In the genomic region with DNA sequence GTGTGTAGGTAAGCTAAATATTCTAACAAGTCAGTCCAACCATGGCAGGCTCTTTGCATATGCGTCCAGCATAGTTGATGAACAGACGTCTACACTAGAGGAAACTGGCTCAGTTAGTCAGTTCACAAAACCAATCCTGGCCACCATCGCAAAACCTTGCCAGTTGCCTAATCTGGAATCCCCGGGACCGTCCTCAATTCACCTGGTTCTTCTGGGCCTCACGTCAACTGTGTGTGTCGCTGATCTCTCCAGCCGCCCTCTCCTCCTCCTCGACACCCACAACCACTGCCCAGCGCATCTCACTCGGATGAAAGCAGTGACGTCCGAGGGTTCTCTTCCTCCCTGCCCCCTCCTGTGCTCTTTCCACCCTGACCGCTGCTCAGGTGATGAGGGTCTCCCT, we compare ENCODE assay signal across 23 cellular contexts.
A peak's percentile ranks its signal among the peaks of the same experiment; 100 is the strongest.
DNase-seq lines count a peak whose midpoint lies in the region; ATAC-seq and TF ChIP-seq lines count a peak whose summit lies in the region.
"Had no signal": no experiment of that assay in that cellular context is flagged by ENCODE, and none has a peak within 500 bp of the region (broad histone marks: within the 10 kb centered on the region; RNA-seq: fewer than 3 reads in every experiment).

No MANE protein-coding gene starts in this region.

- no peak overlapping the region; the same call in 1 of the 2 replicates for H3K14ac ChIP-seq in H9 (ENCODE audit: insufficient read depth, low read length)

- no CpG with 5 or more reads among the region's 14 CpGs for WGBS in H9 (ENCODE audit: extremely low coverage, insufficient read length, low lambda C conversion rate)

- ATAC-seq in central memory CD8-positive, alpha-beta T cell (replicated peaks; ENCODE audit: extremely low read depth, poor library complexity, severe bottlenecking), result no peak

- H3K79me1 ChIP-seq in H9 (ENCODE audit: insufficient read depth, low read depth, low read length, poor library complexity, severe bottlenecking), result no peaks in the 10 kb centered on the region

- H2AK5ac ChIP-seq in H9 (ENCODE audit: insufficient read length, low read length), result no peak overlapping the region

- H3K4me3 ChIP-seq in Caco-2 (ENCODE audit: low read depth, low read length), result no peak overlapping the region
- H3K4me3 ChIP-seq: SK-N-MC had no signal

- H2BK12ac ChIP-seq in H9 (ENCODE audit: insufficient read length, low read depth, low read length), result no peak overlapping the region

- H4K91ac ChIP-seq in H9 (ENCODE audit: insufficient read length, low read depth, low read length), result no peak overlapping the region

- H3K56ac ChIP-seq in H9 (ENCODE audit: insufficient read length, low read depth, low read length), result no peak overlapping the region

- H3K18ac ChIP-seq in H9 (ENCODE audit: insufficient read length, low read depth, low read length), result no peak overlapping the region

- H3K4me3 Mint-ChIP-seq in Caco-2 (ENCODE audit: unreplicated experiment), result peak overlapping the region; percentile 7
- H3K4me3 Mint-ChIP-seq in H9, result no peak overlapping the region
- H3K4me3 Mint-ChIP-seq in central memory CD8-positive, alpha-beta T cell, result no peak overlapping the region
- H3K4me3 Mint-ChIP-seq in neural crest cell, result no peak overlapping the region
- no peak overlapping the region for H3K4me3 Mint-ChIP-seq in Calu3 (ENCODE audit: low read depth, unreplicated experiment)
- H3K4me3 Mint-ChIP-seq: CD4-positive, alpha-beta T cell had no signal

- H3K23ac ChIP-seq in H9 (ENCODE audit: insufficient read length, low read depth, low read length), result no peak overlapping the region

- DNase-seq in Caco-2, result peak in 1 of 2 experiments; percentile 17
- DNase-seq in H9, result no peak
- no peak for DNase-seq in central memory CD8-positive, alpha-beta T cell (ENCODE audit: low spot score in 2 of 2)
- no peak for DNase-seq in neural crest cell (ENCODE audit: low read depth, low spot score)
- DNase-seq in activated CD8-positive, alpha-beta memory T cell treated with anti-CD3 and anti-CD28 coated beads, Interleukin-2, amount 50 U/mL, for 4 hours, result no peak
- no peak for DNase-seq in Calu3
- no peak for DNase-seq in RPMI8226
- DNase-seq: BE2C, DMS153, GDM1, HCEC 1CT, MV-4-11, NCI-H1105 treated with DMSO at 0.1 percent for 48 hours, NCI-H2029 treated with DMSO at 0.1 percent for 48 hours, NCI-H226, NCI-H510A treated with DMSO at 0.1 percent for 48 hours, NCI-H82, OCI-M1, SHP77 treated with DMSO at 0.1 percent for 48 hours, SW 1271 had no signal

- peaks cover 6% of the 10 kb centered on the region for H4K20me1 ChIP-seq in H9 (ENCODE audit: control insufficient read depth, insufficient read depth, insufficient read length)

- 0 out of 2 replicates have a peak, but pooled peaks cover 2% of the 10 kb centered on the region for H3K79me2 ChIP-seq in H9 (ENCODE audit: insufficient read depth, low read length)

- H3K9me3 ChIP-seq in Caco-2 (no peaks in the 10 kb centered on the region; the same call in 1 of the 2 replicates), H9 (ENCODE audit: control insufficient read depth, low read depth, low read length) (no peaks in the 10 kb centered on the region)
- H3K9me3 ChIP-seq: BE2C had no signal

- H2BK5ac ChIP-seq in H9 (ENCODE audit: insufficient read length, low read length), result no peak overlapping the region

- H4K8ac ChIP-seq in H9 (replicated peaks; ENCODE audit: insufficient read length, low read depth, low read length), result no peak overlapping the region

- no peak overlapping the region for H2AFZ ChIP-seq in H9 (ENCODE audit: low read length)

- no peak for TF ChIP-seq CTCF in Caco-2 (IDR thresholded peaks at IDR 0.05; ENCODE audit: insufficient read depth in 1 of 2, low read depth in 1 of 2, low read length in 1 of 2, severe bottlenecking in 1 of 2, unreplicated experiment in 1 of 2)
- no peak for TF ChIP-seq CTCF in H9 (conservative IDR thresholded peaks at IDR 0.05)
- TF ChIP-seq CTCF in neural crest cell (conservative IDR thresholded peaks at IDR 0.05), result no peak
- no peak for TF ChIP-seq CTCF in Calu3 (IDR thresholded peaks at IDR 0.05; ENCODE audit: unreplicated experiment)

- H3K36me3 Mint-ChIP-seq in Caco-2 (ENCODE audit: insufficient read depth, unreplicated experiment), result peaks cover 82% of the 10 kb centered on the region
- peaks cover 27 to 36% (median 29%) of the 10 kb centered on the region in 3 experiments for H3K36me3 Mint-ChIP-seq in H9 (ENCODE audit: insufficient read depth in 1 of 3, low read depth in 3 of 3)
- H3K36me3 Mint-ChIP-seq in central memory CD8-positive, alpha-beta T cell (ENCODE audit: insufficient read depth), result peaks cover 11% of the 10 kb centered on the region
- H3K36me3 Mint-ChIP-seq in neural crest cell (ENCODE audit: low read depth), result peaks cover 21% of the 10 kb centered on the region
- no peaks in the 10 kb centered on the region for H3K36me3 Mint-ChIP-seq in Calu3 (ENCODE audit: insufficient read depth, unreplicated experiment)

- POLR2A ChIA-PET in Caco-2 (lab: Charles Lee), result no interaction called here

- no peaks in the 10 kb centered on the region for H3K23me2 ChIP-seq in H9 (ENCODE audit: insufficient read length, low read depth, low read length, poor library complexity, severe bottlenecking)

- H3K27ac ChIP-seq in H9 (ENCODE audit: insufficient read length, low read depth, low read length), result no peak overlapping the region
- H3K27ac ChIP-seq: KMS-11, SK-N-MC had no signal

- intact Hi-C loops in Caco-2 (cut with micrococcal nuclease; ENCODE audit: unreplicated experiment) (no loop called here), Calu3 (cut with micrococcal nuclease; ENCODE audit: unreplicated experiment) (no loop called here)

- H3K4me1 Mint-ChIP-seq in Caco-2 (ENCODE audit: low read depth, unreplicated experiment) (peaks cover 23% of the 10 kb centered on the region), H9 (peaks cover 20 to 23% of the 10 kb centered on the region in 2 experiments), neural crest cell (peaks cover 21% of the 10 kb centered on the region), Calu3 (ENCODE audit: low read depth, unreplicated experiment) (peaks cover 6% of the 10 kb centered on the region)
- peaks cover 10% of the 10 kb centered on the region for H3K4me1 Mint-ChIP-seq in central memory CD8-positive, alpha-beta T cell

- BruUV-seq in Caco-2 (replicated peaks; lab: Mats Ljungman, UMichigan), result no TSS peak
- no TSS peak for BruUV-seq in Calu3 (replicated peaks; lab: Mats Ljungman, UMichigan)

- peaks cover 3% of the 10 kb centered on the region; the same call in 1 of the 2 replicates for H3K36me3 ChIP-seq in Caco-2 (ENCODE audit: control insufficient read depth, insufficient read depth, low read length)

- no peak overlapping the region for H3K4ac ChIP-seq in H9 (ENCODE audit: low read depth, low read length)

- no peak overlapping the region for H2BK20ac ChIP-seq in H9 (ENCODE audit: low read depth, low read length, poor library complexity, severe bottlenecking)

- H3K4me2 ChIP-seq in H9 (ENCODE audit: insufficient read depth, insufficient read length, low read length), result no peak overlapping the region
- H3K4me2 ChIP-seq: KMS-11 had no signal

- H2BK120ac ChIP-seq in H9 (ENCODE audit: low read depth, low read length, poor library complexity, severe bottlenecking), result no peak overlapping the region

- H3K27me3 ChIP-seq in Caco-2 (replicated peaks; ENCODE audit: control insufficient read depth, insufficient read depth, low read length) (no peaks in the 10 kb centered on the region), H9 (ENCODE audit: insufficient read depth, low read length) (no peaks in the 10 kb centered on the region)
- H3K27me3 ChIP-seq: BE2C had no signal

- H3K9ac ChIP-seq in H9 (ENCODE audit: extremely low read depth, insufficient read length, low read length), result no peak overlapping the region
- H3K9ac ChIP-seq: KMS-11 had no signal

- no peak overlapping the region for H2BK15ac ChIP-seq in H9 (ENCODE audit: low read depth, low read length)

- H4K5ac ChIP-seq in H9 (ENCODE audit: insufficient read length, low read depth, low read length), result no peak overlapping the region

- H3K27me3 Mint-ChIP-seq in Caco-2 (ENCODE audit: insufficient read depth, unreplicated experiment), result no peaks in the 10 kb centered on the region
- H3K27me3 Mint-ChIP-seq in H9 (ENCODE audit: low read depth), result no peaks in the 10 kb centered on the region
- H3K27me3 Mint-ChIP-seq in central memory CD8-positive, alpha-beta T cell, result no peaks in the 10 kb centered on the region
- no peaks in the 10 kb centered on the region for H3K27me3 Mint-ChIP-seq in neural crest cell (ENCODE audit: low read depth)
- H3K27me3 Mint-ChIP-seq in Calu3 (ENCODE audit: unreplicated experiment), result no peaks in the 10 kb centered on the region
- H3K27me3 Mint-ChIP-seq: CD4-positive, alpha-beta T cell had no signal

- H3T11ph ChIP-seq in H9 (ENCODE audit: low read length), result no peak overlapping the region

- H3K4me1 ChIP-seq in Caco-2 (peaks cover 13% of the 10 kb centered on the region), H9 (ENCODE audit: insufficient read depth, low read length) (peaks cover 2% of the 10 kb centered on the region)

- H3K9me3 Mint-ChIP-seq in Caco-2 (ENCODE audit: unreplicated experiment) (no peaks in the 10 kb centered on the region), H9 (no peaks in the 10 kb centered on the region), neural crest cell (no peaks in the 10 kb centered on the region), Calu3 (ENCODE audit: low read depth, unreplicated experiment) (no peaks in the 10 kb centered on the region)
- no peaks in the 10 kb centered on the region for H3K9me3 Mint-ChIP-seq in central memory CD8-positive, alpha-beta T cell

- CTCF ChIA-PET in Caco-2 (lab: Charles Lee) (no interaction called here), Calu3 (lab: Charles Lee) (no interaction called here)

- H3K27ac Mint-ChIP-seq in Caco-2 (ENCODE audit: unreplicated experiment) (peak overlapping the region; percentile 23), H9 (peak overlapping the region; percentile 59 to 82 (median 65); a peak in 4 of 7 replicates), neural crest cell (ENCODE audit: unreplicated experiment) (peak overlapping the region; percentile 35), Calu3 (ENCODE audit: unreplicated experiment) (no peak overlapping the region)
- H3K27ac Mint-ChIP-seq in central memory CD8-positive, alpha-beta T cell (ENCODE audit: low read depth), result peak overlapping the region; percentile 57
- H3K27ac Mint-ChIP-seq: CD4-positive, alpha-beta T cell had no signal
